12 cellular contexts compared by ENCODE assay signal in the genomic region with DNA sequence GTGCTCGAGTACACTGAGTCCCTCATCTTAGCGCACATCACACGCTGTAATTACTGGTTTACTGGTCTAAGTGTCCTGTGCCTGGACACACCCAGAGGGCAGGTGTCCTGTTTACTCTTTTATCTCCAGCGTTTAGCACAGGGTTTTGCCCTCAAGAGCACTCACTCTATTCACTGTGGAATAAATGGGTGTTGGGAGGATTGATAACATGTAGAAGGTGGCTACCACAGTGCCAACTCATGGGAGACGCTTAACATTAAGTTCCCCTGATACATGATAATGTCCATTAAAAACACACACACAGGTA.
DNase-seq lines count a peak whose midpoint lies in the region; ATAC-seq and TF ChIP-seq lines count a peak whose summit lies in the region.
"Had no signal": no experiment of that assay in that cellular context is flagged by ENCODE, and none has a peak within 500 bp of the region (broad histone marks: within the 10 kb centered on the region; RNA-seq: fewer than 3 reads in every experiment).

No MANE protein-coding gene starts in this region.

- H3K4me3 Mint-ChIP-seq in CD4-positive, CD25-positive, alpha-beta regulatory T cell, result peak overlapping the region; percentile 64 to 90 (median 76)
- no peak overlapping the region for H3K4me3 Mint-ChIP-seq in GM23338
- H3K4me3 Mint-ChIP-seq in activated naive CD8-positive, alpha-beta T cell, result peak overlapping the region; percentile 63
- peak overlapping the region; percentile 84 for H3K4me3 Mint-ChIP-seq in natural killer cell treated with Interleukin-12 subunit alpha and Interleukin-12 subunit beta and Interleukin-15 and Interleukin-18, amount 100 ng/mL, for 72 hours
- H3K4me3 Mint-ChIP-seq: neural crest cell had no signal

- peaks cover 75% of the 10 kb centered on the region for H3K4me1 ChIP-seq in CD4-positive, CD25-positive, alpha-beta regulatory T cell (ENCODE audit: control insufficient read depth, insufficient read depth, low read length, poor library complexity, severe bottlenecking)
- H3K4me1 ChIP-seq in GM23338 (ENCODE audit: insufficient read depth), result peaks cover 59% of the 10 kb centered on the region

- H3K4me3 ChIP-seq in CD4-positive, CD25-positive, alpha-beta regulatory T cell (ENCODE audit: low read depth, low read length), result peak overlapping the region; percentile 75
- no peak overlapping the region for H3K4me3 ChIP-seq in GM23338

- no peaks in the 10 kb centered on the region for H3K27me3 Mint-ChIP-seq in CD4-positive, CD25-positive, alpha-beta regulatory T cell
- peaks cover 14% of the 10 kb centered on the region for H3K27me3 Mint-ChIP-seq in GM23338 (ENCODE audit: insufficient read depth, low read depth, poor library complexity)
- no peaks in the 10 kb centered on the region for H3K27me3 Mint-ChIP-seq in activated naive CD8-positive, alpha-beta T cell
- H3K27me3 Mint-ChIP-seq in natural killer cell treated with Interleukin-12 subunit alpha and Interleukin-12 subunit beta and Interleukin-15 and Interleukin-18, amount 100 ng/mL, for 72 hours, result no peaks in the 10 kb centered on the region

- H3K4me2 ChIP-seq in GM23338, result no peak overlapping the region

- peaks cover 4% of the 10 kb centered on the region for H3K36me3 ChIP-seq in CD4-positive, CD25-positive, alpha-beta regulatory T cell (ENCODE audit: control insufficient read depth, insufficient read depth, low read length)
- H3K36me3 ChIP-seq in GM23338 (ENCODE audit: insufficient read depth), result no peaks in the 10 kb centered on the region

- H3K79me2 ChIP-seq in GM23338 (replicated peaks; ENCODE audit: insufficient read depth), result peaks cover 24% of the 10 kb centered on the region

- no peaks in the 10 kb centered on the region for H3K9me3 Mint-ChIP-seq in CD4-positive, CD25-positive, alpha-beta regulatory T cell
- H3K9me3 Mint-ChIP-seq in GM23338, result no peaks in the 10 kb centered on the region
- H3K9me3 Mint-ChIP-seq in activated naive CD8-positive, alpha-beta T cell (ENCODE audit: low read depth), result no peaks in the 10 kb centered on the region
- no peaks in the 10 kb centered on the region for H3K9me3 Mint-ChIP-seq in natural killer cell treated with Interleukin-12 subunit alpha and Interleukin-12 subunit beta and Interleukin-15 and Interleukin-18, amount 100 ng/mL, for 72 hours
- H3K9me3 Mint-ChIP-seq: neural crest cell had no signal

- H3F3A ChIP-seq in GM23338 (replicated peaks; ENCODE audit: low read depth), result no peaks in the 10 kb centered on the region

- peaks cover 56 to 96% (median 75%) of the 10 kb centered on the region in 4 donors for H3K4me1 Mint-ChIP-seq in CD4-positive, CD25-positive, alpha-beta regulatory T cell
- peaks cover 67% of the 10 kb centered on the region for H3K4me1 Mint-ChIP-seq in GM23338
- H3K4me1 Mint-ChIP-seq in activated naive CD8-positive, alpha-beta T cell (ENCODE audit: low read depth), result peaks cover 71% of the 10 kb centered on the region
- H3K4me1 Mint-ChIP-seq in natural killer cell treated with Interleukin-12 subunit alpha and Interleukin-12 subunit beta and Interleukin-15 and Interleukin-18, amount 100 ng/mL, for 72 hours (ENCODE audit: low read depth in 2 of 2), result peaks cover 43 to 44% of the 10 kb centered on the region in 2 donors

- no peak for TF ChIP-seq CTCF in GM23338 (conservative IDR thresholded peaks at IDR 0.05; ENCODE audit: low read depth in 2 of 2)

- H2AFZ ChIP-seq in GM23338, result no peak overlapping the region

- no peaks in the 10 kb centered on the region for H4K20me1 ChIP-seq in GM23338 (replicated peaks; ENCODE audit: insufficient read depth)

- no peak for DNase-seq in CD4-positive, CD25-positive, alpha-beta regulatory T cell
- DNase-seq in GM23338 (ENCODE audit: low spot score) (no peak), COR-L47 (lab: John Stamatoyannopoulos, UW) (no peak)
- DNase-seq in natural killer cell treated with Interleukin-12 subunit alpha and Interleukin-12 subunit beta and Interleukin-15 and Interleukin-18, amount 100 ng/mL, for 72 hours (ENCODE audit: low spot score), result peak; percentile 12
- DNase-seq in effector CD8-positive, alpha-beta T cell (lab: John Stamatoyannopoulos, UW), result no peak
- DNase-seq: IMR-90, NCI-H226, SHP77 treated with DMSO at 0.1 percent for 48 hours had no signal

- 0 out of 2 replicates have a peak, but pooled peaks cover 3% of the 10 kb centered on the region for H3K9me2 ChIP-seq in GM23338 (ENCODE audit: insufficient read depth)

- H3K36me3 Mint-ChIP-seq in CD4-positive, CD25-positive, alpha-beta regulatory T cell, result peaks cover 10% of the 10 kb centered on the region
- peaks cover 5% of the 10 kb centered on the region; the same call in 1 of the 3 replicates for H3K36me3 Mint-ChIP-seq in GM23338 (ENCODE audit: low read depth)
- H3K36me3 Mint-ChIP-seq in activated naive CD8-positive, alpha-beta T cell, result peaks cover 6% of the 10 kb centered on the region
- H3K36me3 Mint-ChIP-seq in natural killer cell treated with Interleukin-12 subunit alpha and Interleukin-12 subunit beta and Interleukin-15 and Interleukin-18, amount 100 ng/mL, for 72 hours, result no peaks in the 10 kb centered on the region

- H3K9me3 ChIP-seq in CD4-positive, CD25-positive, alpha-beta regulatory T cell (ENCODE audit: control insufficient read depth in 2 of 2, low read length in 2 of 2), result no peaks in the 10 kb centered on the region

- peak overlapping the region; percentile 85 for H3K27ac ChIP-seq in CD4-positive, CD25-positive, alpha-beta regulatory T cell (ENCODE audit: insufficient read depth, low read length, poor library complexity, severe bottlenecking)
- H3K27ac ChIP-seq in GM23338 (ENCODE audit: low read depth), result 0 out of 2 replicates have a peak overlapping the region, but pooled peaks have one; percentile 69

- no peaks in the 10 kb centered on the region for H3K27me3 ChIP-seq in CD4-positive, CD25-positive, alpha-beta regulatory T cell (ENCODE audit: control insufficient read depth, insufficient read depth, low read length)
- H3K27me3 ChIP-seq in GM23338 (ENCODE audit: insufficient read depth), result no peaks in the 10 kb centered on the region

- peak overlapping the region; percentile 96 to 99 (median 99) for H3K27ac Mint-ChIP-seq in CD4-positive, CD25-positive, alpha-beta regulatory T cell
- peak overlapping the region; percentile 32; the same call in 1 of the 2 replicates for H3K27ac Mint-ChIP-seq in GM23338
- H3K27ac Mint-ChIP-seq in activated naive CD8-positive, alpha-beta T cell, result peak overlapping the region; percentile 90
- peak overlapping the region; percentile 83 to 88 for H3K27ac Mint-ChIP-seq in natural killer cell treated with Interleukin-12 subunit alpha and Interleukin-12 subunit beta and Interleukin-15 and Interleukin-18, amount 100 ng/mL, for 72 hours

- no peak for ATAC-seq in CD4-positive, CD25-positive, alpha-beta regulatory T cell (ENCODE audit: low read depth in 2 of 2)
- no peak for ATAC-seq in GM23338
- ATAC-seq in natural killer cell treated with Interleukin-12 subunit alpha and Interleukin-12 subunit beta and Interleukin-15 and Interleukin-18, amount 100 ng/mL, for 72 hours, result no peak
- ATAC-seq in HG03432 (IDR thresholded peaks at IDR 0.05; ENCODE audit: unreplicated experiment), result no peak
- ATAC-seq in GM21723 (IDR thresholded peaks at IDR 0.05; ENCODE audit: unreplicated experiment), result no peak

TF ChIP-seq in GM23338, 12 proteins besides CTCF, POLR2A, EP300 and RAD21 (continues in another document):
- no peak for TF ChIP-seq STAT1 (IDR thresholded peaks at IDR 0.05; ENCODE audit: unreplicated experiment)
- TF ChIP-seq EZH2 (IDR thresholded peaks at IDR 0.05; ENCODE audit: low read depth, unreplicated experiment), result no peak
- no peak for TF ChIP-seq NANOG (IDR thresholded peaks at IDR 0.05; ENCODE audit: borderline replicate concordance)
- TF ChIP-seq ZNF331 (CRISPR knock-in tag; IDR thresholded peaks at IDR 0.05; ENCODE audit: low read depth), result no peak
- no peak for TF ChIP-seq EZH2phosphoT487 (IDR thresholded peaks at IDR 0.05; ENCODE audit: unreplicated experiment)
- TF ChIP-seq, protein P1, sequence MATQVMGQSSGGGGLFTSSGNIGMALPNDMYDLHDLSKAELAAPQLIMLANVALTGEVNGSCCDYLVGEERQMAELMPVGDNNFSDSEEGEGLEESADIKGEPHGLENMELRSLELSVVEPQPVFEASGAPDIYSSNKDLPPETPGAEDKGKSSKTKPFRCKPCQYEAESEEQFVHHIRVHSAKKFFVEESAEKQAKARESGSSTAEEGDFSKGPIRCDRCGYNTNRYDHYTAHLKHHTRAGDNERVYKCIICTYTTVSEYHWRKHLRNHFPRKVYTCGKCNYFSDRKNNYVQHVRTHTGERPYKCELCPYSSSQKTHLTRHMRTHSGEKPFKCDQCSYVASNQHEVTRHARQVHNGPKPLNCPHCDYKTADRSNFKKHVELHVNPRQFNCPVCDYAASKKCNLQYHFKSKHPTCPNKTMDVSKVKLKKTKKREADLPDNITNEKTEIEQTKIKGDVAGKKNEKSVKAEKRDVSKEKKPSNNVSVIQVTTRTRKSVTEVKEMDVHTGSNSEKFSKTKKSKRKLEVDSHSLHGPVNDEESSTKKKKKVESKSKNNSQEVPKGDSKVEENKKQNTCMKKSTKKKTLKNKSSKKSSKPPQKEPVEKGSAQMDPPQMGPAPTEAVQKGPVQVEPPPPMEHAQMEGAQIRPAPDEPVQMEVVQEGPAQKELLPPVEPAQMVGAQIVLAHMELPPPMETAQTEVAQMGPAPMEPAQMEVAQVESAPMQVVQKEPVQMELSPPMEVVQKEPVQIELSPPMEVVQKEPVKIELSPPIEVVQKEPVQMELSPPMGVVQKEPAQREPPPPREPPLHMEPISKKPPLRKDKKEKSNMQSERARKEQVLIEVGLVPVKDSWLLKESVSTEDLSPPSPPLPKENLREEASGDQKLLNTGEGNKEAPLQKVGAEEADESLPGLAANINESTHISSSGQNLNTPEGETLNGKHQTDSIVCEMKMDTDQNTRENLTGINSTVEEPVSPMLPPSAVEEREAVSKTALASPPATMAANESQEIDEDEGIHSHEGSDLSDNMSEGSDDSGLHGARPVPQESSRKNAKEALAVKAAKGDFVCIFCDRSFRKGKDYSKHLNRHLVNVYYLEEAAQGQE (IDR thresholded peaks at IDR 0.05; ENCODE audit: unreplicated experiment), result no peak
- TF ChIP-seq JUNB (IDR thresholded peaks at IDR 0.05; ENCODE audit: unreplicated experiment), result no peak
- no peak for TF ChIP-seq CREB1 (CRISPR knock-in tag; IDR thresholded peaks at IDR 0.05; ENCODE audit: low read depth)
- no peak for TF ChIP-seq ZNF114 (CRISPR knock-in tag; IDR thresholded peaks at IDR 0.05)

Comparison
In these comparisons a context has a peak if more than half of its experiments do, and no peak if none do; other contexts are left out.
1. H3K27ac Mint-ChIP-seq: peak in every context shown above with its lines; median percentile 99 in CD4-positive, CD25-positive, alpha-beta regulatory T cell; 90 in activated naive CD8-positive, alpha-beta T cell; 86 in natural killer cell treated with Interleukin-12 subunit alpha and Interleukin-12 subunit beta and Interleukin-15 and Interleukin-18, amount 100 ng/mL, for 72 hours; 32 in GM23338.